Comparison of ENCODE assay signal across 1 cellular context in genomic region chr1:46364612-46365011, GRCh38.
TF ChIP-seq lines count a peak whose summit lies in the region.

No MANE protein-coding gene starts in this region.

TF ChIP-seq in IMR-90, 13 proteins besides CTCF, POLR2A, EP300 and RAD21 (continued from another document):
- TF ChIP-seq RFX5 (IDR thresholded peaks at IDR 0.05; ENCODE audit: low read depth, low read length) (no peak), MAZ (IDR thresholded peaks at IDR 0.05; ENCODE audit: borderline replicate concordance, low read depth, low read length) (no peak), MAFK (IDR thresholded peaks at IDR 0.05; ENCODE audit: low read depth, low read length) (no peak), NFE2L2 (IDR thresholded peaks at IDR 0.05; ENCODE audit: low read depth, low read length) (no peak), ELK1 (IDR thresholded peaks at IDR 0.05; ENCODE audit: borderline replicate concordance, low read depth, low read length) (no peak), CHD1 (IDR thresholded peaks at IDR 0.05; ENCODE audit: low read depth, low read length) (no peak), SMC3 (IDR thresholded peaks at IDR 0.05; ENCODE audit: low read depth, low read length) (no peak)
